1 cellular context compared by ENCODE assay signal in genomic region chr21:36135391-36136094, GRCh38.
TF ChIP-seq lines count a peak whose summit lies in the region.

No MANE protein-coding gene starts in this region.

TF ChIP-seq in HepG2, 621 proteins besides CTCF, POLR2A, EP300 and RAD21 (continued from another document):
- TF ChIP-seq KLF11 (CRISPR knock-in tag; IDR thresholded peaks at IDR 0.05) = no peak
- no peak for TF ChIP-seq POGZ (CRISPR knock-in tag; IDR thresholded peaks at IDR 0.05)
- TF ChIP-seq DRAP1 (CRISPR knock-in tag; IDR thresholded peaks at IDR 0.05) = no peak
- no peak for TF ChIP-seq HHEX (CRISPR knock-in tag; IDR thresholded peaks at IDR 0.05)
- TF ChIP-seq PBX3 (CRISPR knock-in tag; IDR thresholded peaks at IDR 0.05; ENCODE audit: borderline replicate concordance) = no peak
- no peak for TF ChIP-seq GRHL1 (CRISPR knock-in tag; conservative IDR thresholded peaks at IDR 0.05)
- no peak for TF ChIP-seq ATM (IDR thresholded peaks at IDR 0.05; ENCODE audit: borderline replicate concordance)
- TF ChIP-seq CC2D1A (CRISPR knock-in tag; IDR thresholded peaks at IDR 0.05) = no peak
- no peak for TF ChIP-seq NFRKB (IDR thresholded peaks at IDR 0.05)
- 0 out of 2 replicates have a peak, but pooled peaks have one; percentile 73 for TF ChIP-seq ZNF800 (CRISPR knock-in tag; IDR thresholded peaks at IDR 0.05)
- TF ChIP-seq ZC3H13 (CRISPR knock-in tag; IDR thresholded peaks at IDR 0.05) = no peak
- TF ChIP-seq TBL1XR1 (IDR thresholded peaks at IDR 0.05; ENCODE audit: borderline replicate concordance, low read length, partially characterized antibody) = no peak
- no peak for TF ChIP-seq MXD1 (CRISPR knock-in tag; IDR thresholded peaks at IDR 0.05)
- TF ChIP-seq ZNF563 (CRISPR knock-in tag; IDR thresholded peaks at IDR 0.05) = no peak
- no peak for TF ChIP-seq ZBTB7B (CRISPR knock-in tag; IDR thresholded peaks at IDR 0.05)
- TF ChIP-seq EZH2 (conservative IDR thresholded peaks at IDR 0.05; ENCODE audit: low read depth, low read length) = peak; percentile 61; the same call in 1 of the 2 replicates
- no peak for TF ChIP-seq FOSL2 (CRISPR knock-in tag; IDR thresholded peaks at IDR 0.05)
- no peak for TF ChIP-seq ATAD3A (CRISPR knock-in tag; IDR thresholded peaks at IDR 0.05)
- TF ChIP-seq CBX5 (CRISPR knock-in tag; IDR thresholded peaks at IDR 0.05; ENCODE audit: borderline replicate concordance) = no peak
- no peak for TF ChIP-seq KLF9 (CRISPR knock-in tag; IDR thresholded peaks at IDR 0.05; ENCODE audit: low read depth)
- no peak for TF ChIP-seq ZNF615 (CRISPR knock-in tag; IDR thresholded peaks at IDR 0.05; ENCODE audit: borderline replicate concordance)
- no peak for TF ChIP-seq PRDM10 (CRISPR knock-in tag; IDR thresholded peaks at IDR 0.05; ENCODE audit: low read depth)
- no peak for TF ChIP-seq HOXD1 (CRISPR knock-in tag; IDR thresholded peaks at IDR 0.05)
- no peak for TF ChIP-seq HNRNPL (IDR thresholded peaks at IDR 0.05; ENCODE audit: low read depth, low read length)
- no peak for TF ChIP-seq ZNF251 (CRISPR knock-in tag; IDR thresholded peaks at IDR 0.05)
- TF ChIP-seq SMAD3 (CRISPR knock-in tag; IDR thresholded peaks at IDR 0.05) = no peak
- TF ChIP-seq NKX3-1 (CRISPR knock-in tag; IDR thresholded peaks at IDR 0.05) = no peak
- no peak for TF ChIP-seq SNAI1 (CRISPR knock-in tag; IDR thresholded peaks at IDR 0.05; ENCODE audit: borderline replicate concordance)
- no peak for TF ChIP-seq FLYWCH1 (CRISPR knock-in tag; IDR thresholded peaks at IDR 0.05)
- no peak for TF ChIP-seq ZNF547 (CRISPR knock-in tag; IDR thresholded peaks at IDR 0.05)
- no peak for TF ChIP-seq TBX2 (CRISPR knock-in tag; IDR thresholded peaks at IDR 0.05; ENCODE audit: borderline replicate concordance)
- no peak for TF ChIP-seq NFIC (IDR thresholded peaks at IDR 0.05; ENCODE audit: low read length)
- no peak for TF ChIP-seq PAWR (CRISPR knock-in tag; IDR thresholded peaks at IDR 0.05; ENCODE audit: borderline replicate concordance)
- no peak for TF ChIP-seq LCORL (IDR thresholded peaks at IDR 0.05)
- TF ChIP-seq LCORL (CRISPR knock-in tag; IDR thresholded peaks at IDR 0.05) = no peak
- TF ChIP-seq ZFP37 (CRISPR knock-in tag; IDR thresholded peaks at IDR 0.05; ENCODE audit: borderline replicate concordance) = no peak
